1 cellular context compared by ENCODE assay signal in genomic region chr13:44058067-44058466, GRCh38.
TF ChIP-seq lines count a peak whose summit lies in the region.

No MANE protein-coding gene starts in this region.

TF ChIP-seq in IMR-90, 13 proteins besides CTCF, POLR2A, EP300 and RAD21:
- TF ChIP-seq MAFK (IDR thresholded peaks at IDR 0.05; ENCODE audit: low read depth, low read length), result peak; percentile 41
- TF ChIP-seq SMC3 (IDR thresholded peaks at IDR 0.05; ENCODE audit: low read depth, low read length), result no peak
